In genomic region chr15:99578809-99579208, GRCh38 we compare ENCODE assay signal across 1 cellular context.
TF ChIP-seq lines count a peak whose summit lies in the region.

No MANE protein-coding gene starts in this region.

TF ChIP-seq in H1, 55 proteins besides CTCF, POLR2A, EP300 and RAD21 (continued from another document):
- TF ChIP-seq CHD7 (IDR thresholded peaks at IDR 0.05; ENCODE audit: insufficient replicate concordance, low read length) (no peak), TAF1 (IDR thresholded peaks at IDR 0.05; ENCODE audit: low read depth, low read length) (no peak), CBX8 (IDR thresholded peaks at IDR 0.05; ENCODE audit: borderline replicate concordance, low read depth, low read length) (no peak), HDAC2 (IDR thresholded peaks at IDR 0.05; ENCODE audit: borderline replicate concordance in 1 of 2, low read depth in 2 of 2, low read length in 2 of 2) (no peak), RNF2 (IDR thresholded peaks at IDR 0.05; ENCODE audit: borderline replicate concordance, low read depth, low read length, missing control alignments, poor library complexity, severe bottlenecking) (no peak), TCF12 (IDR thresholded peaks at IDR 0.05; ENCODE audit: low read depth, low read length) (no peak)
